8 cellular contexts compared by ENCODE assay signal in genomic region chr10:74991435-74991834, GRCh38.
DNase-seq lines count a peak whose midpoint lies in the region; ATAC-seq, FAIRE-seq and TF ChIP-seq lines count a peak whose summit lies in the region.

No MANE protein-coding gene starts in this region.

- H3K4me2 ChIP-seq in GM23248 (ENCODE audit: unreplicated experiment) = no peak overlapping the region

- FAIRE-seq in islet of Langerhans (lab: Jason Lieb, UNC) = peak; percentile 84

- no peak overlapping the region for H2AFZ ChIP-seq in GM23248

- peak; percentile 55 for TF ChIP-seq CTCF in BE2C (IDR thresholded peaks at IDR 0.05; ENCODE audit: low read depth, low read length)
- peak in 1 of 3 experiments; percentile 17 for TF ChIP-seq CTCF in testis (IDR thresholded peaks at IDR 0.05)

- no peaks in the 10 kb centered on the region for H4K20me1 ChIP-seq in GM23248 (ENCODE audit: insufficient read depth)

- in situ Hi-C loops in GM23248 (cut with MboI) = no loop called here

- ATAC-seq in HG03196 (IDR thresholded peaks at IDR 0.05; ENCODE audit: unreplicated experiment) (no peak), HG03097 (IDR thresholded peaks at IDR 0.05; ENCODE audit: low FRiP score, unreplicated experiment) (no peak)

- intact Hi-C loops in testis (cut with DNase I; ENCODE audit: low total_unique reads) = no loop called here

- peaks cover 21% of the 10 kb centered on the region; the same call in 1 of the 2 replicates for H3F3A ChIP-seq in GM23248 (ENCODE audit: insufficient read depth)

- H3K4me3 ChIP-seq in BE2C (ENCODE audit: low read depth, low read length) (no peak overlapping the region), GM23248 (no peak overlapping the region), testis (no peak overlapping the region)

- H3K9ac ChIP-seq in GM23248 = no peak overlapping the region

- H3K9me2 ChIP-seq in GM23248 (ENCODE audit: insufficient read depth) = no peaks in the 10 kb centered on the region

- H3K79me2 ChIP-seq in GM23248 (ENCODE audit: insufficient read depth) = no peaks in the 10 kb centered on the region

- no peak for DNase-seq in BE2C
- DNase-seq in GM23248 = peak; percentile 45
- DNase-seq in SW 1271 (lab: John Stamatoyannopoulos, UW) = peak; percentile 8 to 51
- no peak for DNase-seq in testis
- DNase-seq in cerebellum (ENCODE audit: low spot score) = no peak

- H3K27ac ChIP-seq in GM23248 = no peak overlapping the region
- no peak overlapping the region for H3K27ac ChIP-seq in testis

- H3K27me3 ChIP-seq in BE2C (no peaks in the 10 kb centered on the region), GM23248 (replicated peaks; ENCODE audit: insufficient read depth) (no peaks in the 10 kb centered on the region), testis (no peaks in the 10 kb centered on the region)

- H3K9me3 ChIP-seq in BE2C (no peaks in the 10 kb centered on the region), GM23248 (ENCODE audit: low read depth) (no peaks in the 10 kb centered on the region), testis (no peaks in the 10 kb centered on the region)

- TF ChIP-seq POLR2A in testis (IDR thresholded peaks at IDR 0.05) = no peak

- no peaks in the 10 kb centered on the region for H3K36me3 ChIP-seq in BE2C
- H3K36me3 ChIP-seq in GM23248 (ENCODE audit: low read depth) = no peaks in the 10 kb centered on the region
- no peaks in the 10 kb centered on the region for H3K36me3 ChIP-seq in testis (ENCODE audit: low read depth, missing control alignments)

- H3K4me1 ChIP-seq in BE2C (no peaks in the 10 kb centered on the region), GM23248 (ENCODE audit: insufficient read depth) (peaks cover 20% of the 10 kb centered on the region), testis (peaks cover 24% of the 10 kb centered on the region)

Comparison
In these comparisons a context has a peak if more than half of its experiments do, and no peak if none do; other contexts are left out.
1. DNase-seq: peak in GM23248 (single experiment) and SW 1271 (2 of 2); none in BE2C (single experiment), testis (single experiment) and cerebellum (single experiment).